1 cellular context compared by ENCODE assay signal in genomic region chr3:149480326-149481017, GRCh38.
TF ChIP-seq lines count a peak whose summit lies in the region.

No MANE protein-coding gene starts in this region.

TF ChIP-seq in IMR-90, 13 proteins besides CTCF, POLR2A, EP300 and RAD21 (continued from another document):
- TF ChIP-seq, protein P1, sequence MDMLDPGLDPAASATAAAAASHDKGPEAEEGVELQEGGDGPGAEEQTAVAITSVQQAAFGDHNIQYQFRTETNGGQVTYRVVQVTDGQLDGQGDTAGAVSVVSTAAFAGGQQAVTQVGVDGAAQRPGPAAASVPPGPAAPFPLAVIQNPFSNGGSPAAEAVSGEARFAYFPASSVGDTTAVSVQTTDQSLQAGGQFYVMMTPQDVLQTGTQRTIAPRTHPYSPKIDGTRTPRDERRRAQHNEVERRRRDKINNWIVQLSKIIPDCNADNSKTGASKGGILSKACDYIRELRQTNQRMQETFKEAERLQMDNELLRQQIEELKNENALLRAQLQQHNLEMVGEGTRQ (IDR thresholded peaks at IDR 0.05; ENCODE audit: low read depth, low read length), result no peak
- TF ChIP-seq FOS (IDR thresholded peaks at IDR 0.05; ENCODE audit: low read depth, low read length) (no peak), CHD1 (IDR thresholded peaks at IDR 0.05; ENCODE audit: low read depth, low read length) (no peak; the same call in 1 of the 2 replicates), SMC3 (IDR thresholded peaks at IDR 0.05; ENCODE audit: low read depth, low read length) (peak; percentile 95), MXI1 (IDR thresholded peaks at IDR 0.05; ENCODE audit: borderline replicate concordance, low read depth, low read length) (no peak), NFE2L2 (IDR thresholded peaks at IDR 0.05; ENCODE audit: low read depth, low read length) (no peak), RCOR1 (IDR thresholded peaks at IDR 0.05; ENCODE audit: insufficient replicate concordance, low read length) (peak; percentile 34)
